Comparison of ENCODE assay signal across 9 cellular contexts in the genomic region with DNA sequence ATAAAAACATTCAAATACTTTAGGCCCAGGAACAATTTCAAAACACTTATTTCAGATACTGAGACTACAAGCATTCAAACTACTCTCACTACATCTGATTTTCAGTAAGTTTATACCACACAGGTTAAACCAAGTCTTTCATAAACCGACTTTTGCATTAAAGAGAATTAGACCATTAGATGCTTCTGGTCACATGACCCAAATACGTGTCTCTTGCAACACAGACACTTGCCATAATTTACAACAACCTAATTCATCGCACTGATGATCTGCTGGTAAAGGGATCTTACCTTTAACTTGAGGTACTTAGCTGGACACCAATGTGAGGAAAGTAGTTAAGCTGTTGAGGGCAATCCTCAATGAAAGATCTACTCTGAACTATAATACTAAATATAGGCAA. TPM values are rescaled to one million over a fixed set of nuclear protein-coding genes. Genes with fewer than 3 reads are reported as not detected.
DNase-seq lines count a peak whose midpoint lies in the region; ATAC-seq lines count a peak whose summit lies in the region.
"Had no signal": no experiment of that assay in that cellular context is flagged by ENCODE, and none has a peak within 500 bp of the region (broad histone marks: within the 10 kb centered on the region; RNA-seq: fewer than 3 reads in every experiment).

No MANE protein-coding gene starts in this region.

- peaks cover 76% of the 10 kb centered on the region for H3K36me3 Mint-ChIP-seq in T-helper 2 cell treated with Interferon-gamma antibody and Interleukin-4, amounts not matched to agents 5 μg/mL and 100 μg/mL, for 36 hours (ENCODE audit: low read depth)
- H3K36me3 Mint-ChIP-seq in activated CD4-positive, alpha-beta memory T cell treated with anti-CD3 and anti-CD28 coated beads, Interleukin-2, amount 10 ng/mL, durations not matched to agents 7 days and 5 days (ENCODE audit: low read depth), result peaks cover 80% of the 10 kb centered on the region

- CTCF ChIA-PET in activated CD4-positive, alpha-beta memory T cell treated with anti-CD3 and anti-CD28 coated beads, Interleukin-2, amount 10 ng/mL, durations not matched to agents 7 days and 5 days (lab: Charles Lee), result interaction anchor here (0.9 to 1.1 kb wide), 2 partner anchors 9 to 13 kb away, joined by 3 to 4 read pairs; no protein-coding TSS in a partner anchor

- POLR2A ChIA-PET in activated CD4-positive, alpha-beta memory T cell treated with anti-CD3 and anti-CD28 coated beads, Interleukin-2, amount 10 ng/mL, durations not matched to agents 7 days and 5 days (lab: Charles Lee), result interaction anchor here (1.2 to 13.4 kb wide), 9 partner anchors 8 to 180 kb away, joined by 3 to 378 read pairs (median 14); a partner anchor contains a TSS

- no peak for DNase-seq in T-helper 2 cell treated with Interferon-gamma antibody and Interleukin-4, amounts not matched to agents 5 μg/mL and 100 μg/mL, for 36 hours (ENCODE audit: low spot score)
- DNase-seq in T-helper 2 cell (no peak), GF-D8 (lab: John Stamatoyannopoulos, UW) (no peak), kidney glomerular epithelial cell (lab: John Stamatoyannopoulos, UW) (no peak)
- no peak for DNase-seq in activated CD4-positive, alpha-beta memory T cell treated with anti-CD3 and anti-CD28 coated beads, Interleukin-2, amount 10 ng/mL, durations not matched to agents 7 days and 5 days
- DNase-seq in stimulated activated naive CD8-positive, alpha-beta T cell treated with anti-CD3 and anti-CD28 coated beads, Interleukin-15, amount 100 ng/mL, for 72 hours, result no peak
- DNase-seq in activated CD4-positive, alpha-beta T cell treated with anti-CD3 and anti-CD28 coated beads, Interleukin-2, amount 50 U/mL, for 48 hours, result no peak
- DNase-seq: activated CD4-positive, alpha-beta T cell treated with anti-CD3 and anti-CD28 coated beads for 1 hour had no signal

- H3K4me3 Mint-ChIP-seq in T-helper 2 cell treated with Interferon-gamma antibody and Interleukin-4, amounts not matched to agents 5 μg/mL and 100 μg/mL, for 36 hours, result peak overlapping the region; percentile 90
- peak overlapping the region; percentile 91 for H3K4me3 Mint-ChIP-seq in activated CD4-positive, alpha-beta memory T cell treated with anti-CD3 and anti-CD28 coated beads, Interleukin-2, amount 10 ng/mL, durations not matched to agents 7 days and 5 days
- peak overlapping the region; percentile 92 to 98 for H3K4me3 Mint-ChIP-seq in stimulated activated naive CD8-positive, alpha-beta T cell treated with anti-CD3 and anti-CD28 coated beads, Interleukin-15, amount 100 ng/mL, for 72 hours

- peak overlapping the region; percentile 100 for H3K27ac Mint-ChIP-seq in T-helper 2 cell treated with Interferon-gamma antibody and Interleukin-4, amounts not matched to agents 5 μg/mL and 100 μg/mL, for 36 hours
- peak overlapping the region; percentile 80 for H3K27ac Mint-ChIP-seq in activated CD4-positive, alpha-beta memory T cell treated with anti-CD3 and anti-CD28 coated beads, Interleukin-2, amount 10 ng/mL, durations not matched to agents 7 days and 5 days
- H3K27ac Mint-ChIP-seq in stimulated activated naive CD8-positive, alpha-beta T cell treated with anti-CD3 and anti-CD28 coated beads, Interleukin-15, amount 100 ng/mL, for 72 hours, result peak overlapping the region; percentile 80 to 93

- no peaks in the 10 kb centered on the region for H3K9me3 Mint-ChIP-seq in T-helper 2 cell treated with Interferon-gamma antibody and Interleukin-4, amounts not matched to agents 5 μg/mL and 100 μg/mL, for 36 hours
- no peaks in the 10 kb centered on the region for H3K9me3 Mint-ChIP-seq in activated CD4-positive, alpha-beta memory T cell treated with anti-CD3 and anti-CD28 coated beads, Interleukin-2, amount 10 ng/mL, durations not matched to agents 7 days and 5 days
- H3K9me3 Mint-ChIP-seq in stimulated activated naive CD8-positive, alpha-beta T cell treated with anti-CD3 and anti-CD28 coated beads, Interleukin-15, amount 100 ng/mL, for 72 hours, result no peaks in the 10 kb centered on the region

- peaks cover 5% of the 10 kb centered on the region for H3K27me3 Mint-ChIP-seq in T-helper 2 cell treated with Interferon-gamma antibody and Interleukin-4, amounts not matched to agents 5 μg/mL and 100 μg/mL, for 36 hours (ENCODE audit: low read depth)
- no peaks in the 10 kb centered on the region for H3K27me3 Mint-ChIP-seq in activated CD4-positive, alpha-beta memory T cell treated with anti-CD3 and anti-CD28 coated beads, Interleukin-2, amount 10 ng/mL, durations not matched to agents 7 days and 5 days
- no peaks in the 10 kb centered on the region for H3K27me3 Mint-ChIP-seq in stimulated activated naive CD8-positive, alpha-beta T cell treated with anti-CD3 and anti-CD28 coated beads, Interleukin-15, amount 100 ng/mL, for 72 hours

- peak overlapping the region; percentile 41 for H3K4me3 ChIP-seq in iPS-11a (ENCODE audit: low read depth, low read length)

- ATAC-seq in stimulated activated naive CD8-positive, alpha-beta T cell treated with anti-CD3 and anti-CD28 coated beads, Interleukin-15, amount 100 ng/mL, for 72 hours, result no peak

- H3K4me1 Mint-ChIP-seq in T-helper 2 cell treated with Interferon-gamma antibody and Interleukin-4, amounts not matched to agents 5 μg/mL and 100 μg/mL, for 36 hours (ENCODE audit: low read depth), result peaks cover 55% of the 10 kb centered on the region
- H3K4me1 Mint-ChIP-seq in activated CD4-positive, alpha-beta memory T cell treated with anti-CD3 and anti-CD28 coated beads, Interleukin-2, amount 10 ng/mL, durations not matched to agents 7 days and 5 days, result peaks cover 69% of the 10 kb centered on the region
- H3K4me1 Mint-ChIP-seq in stimulated activated naive CD8-positive, alpha-beta T cell treated with anti-CD3 and anti-CD28 coated beads, Interleukin-15, amount 100 ng/mL, for 72 hours, result peaks cover 86% of the 10 kb centered on the region

RNA-seq across cellular contexts. Expression of a gene that starts 3.2 kb away (rescaled TPM):
- 100 to 1,000 TPM; 675 to 699 TPM for total RNA-seq in activated CD4-positive, alpha-beta memory T cell treated with anti-CD3 and anti-CD28 coated beads, Interleukin-2, amount 10 ng/mL, durations not matched to agents 7 days and 5 days
